ENCODE assay signal across 9 cellular contexts in genomic region chr17:8186446-8186786, GRCh38. TPM values are rescaled to one million over a fixed set of nuclear protein-coding genes. Genes with fewer than 3 reads are reported as not detected.
DNase-seq lines count a peak whose midpoint lies in the region; ATAC-seq and TF ChIP-seq lines count a peak whose summit lies in the region.
"Had no signal": no experiment of that assay in that cellular context is flagged by ENCODE, and none has a peak within 500 bp of the region (broad histone marks: within the 10 kb centered on the region; RNA-seq: fewer than 3 reads in every experiment).

No MANE protein-coding gene starts in this region.

- H3K4me3 ChIP-seq in CD4-positive, CD25-positive, alpha-beta regulatory T cell (ENCODE audit: low read depth, low read length) = peak overlapping the region; percentile 91
- H3K4me3 ChIP-seq in HUES48 (ENCODE audit: low read depth, low read length) = peak overlapping the region; percentile 87
- peak overlapping the region; percentile 88 for H3K4me3 ChIP-seq in effector memory CD4-positive, alpha-beta T cell (ENCODE audit: insufficient read depth, low read depth, low read length, poor library complexity, severe bottlenecking)
- H3K4me3 ChIP-seq in neutrophil (ENCODE audit: low read depth in 1 of 2, low read length in 1 of 2) = peak overlapping the region; percentile 53 to 58

- peaks cover 4 to 23% (median 16%) of the 10 kb centered on the region in 4 donors for H3K4me1 Mint-ChIP-seq in CD4-positive, CD25-positive, alpha-beta regulatory T cell

- no peaks in the 10 kb centered on the region for H3K36me3 ChIP-seq in CD4-positive, CD25-positive, alpha-beta regulatory T cell (ENCODE audit: control insufficient read depth, insufficient read depth, low read length)
- H3K36me3 ChIP-seq in HUES48 (ENCODE audit: control insufficient read depth, insufficient read depth, low read length) = no peaks in the 10 kb centered on the region
- H3K36me3 ChIP-seq in effector memory CD4-positive, alpha-beta T cell (ENCODE audit: control insufficient read depth, insufficient read depth, low read length) = no peaks in the 10 kb centered on the region
- H3K36me3 ChIP-seq in neutrophil = no peaks in the 10 kb centered on the region

- ATAC-seq in CD4-positive, CD25-positive, alpha-beta regulatory T cell (ENCODE audit: low read depth in 2 of 2) = no peak
- ATAC-seq in HG02623 (IDR thresholded peaks at IDR 0.05; ENCODE audit: unreplicated experiment) (no peak), GM21576 (IDR thresholded peaks at IDR 0.05; ENCODE audit: unreplicated experiment) (no peak)

- no peak overlapping the region for H3K27ac Mint-ChIP-seq in CD4-positive, CD25-positive, alpha-beta regulatory T cell
- H3K27ac Mint-ChIP-seq: activated naive CD8-positive, alpha-beta T cell treated with anti-CD3 and anti-CD28 coated beads, Interleukin-2, amount 50 U/mL, for 24 hours had no signal

- H3K4me3 Mint-ChIP-seq in CD4-positive, CD25-positive, alpha-beta regulatory T cell = no peak overlapping the region
- H3K4me3 Mint-ChIP-seq: activated naive CD8-positive, alpha-beta T cell treated with anti-CD3 and anti-CD28 coated beads, Interleukin-2, amount 50 U/mL, for 24 hours had no signal

- H3K9ac ChIP-seq in HUES48 (ENCODE audit: low read depth, low read length) = peak overlapping the region; percentile 13; the same call in 1 of the 2 replicates

- H3K27ac ChIP-seq in CD4-positive, CD25-positive, alpha-beta regulatory T cell (ENCODE audit: insufficient read depth, low read length, poor library complexity, severe bottlenecking) = peak overlapping the region; percentile 89
- H3K27ac ChIP-seq in HUES48 (ENCODE audit: low read depth, low read length) (peak overlapping the region; percentile 44), neutrophil (peak overlapping the region; percentile 95)
- peak overlapping the region; percentile 87 for H3K27ac ChIP-seq in effector memory CD4-positive, alpha-beta T cell (ENCODE audit: insufficient read depth, low read length, poor library complexity, severe bottlenecking)

- H3K9me3 ChIP-seq in CD4-positive, CD25-positive, alpha-beta regulatory T cell (ENCODE audit: control insufficient read depth in 2 of 2, low read length in 2 of 2) = no peaks in the 10 kb centered on the region
- H3K9me3 ChIP-seq in HUES48 (ENCODE audit: control insufficient read depth, insufficient read depth, low read length) = no peaks in the 10 kb centered on the region
- H3K9me3 ChIP-seq in effector memory CD4-positive, alpha-beta T cell (ENCODE audit: control insufficient read depth, low read length) = no peaks in the 10 kb centered on the region
- H3K9me3 ChIP-seq in neutrophil = no peaks in the 10 kb centered on the region

- H3K27me3 Mint-ChIP-seq in CD4-positive, CD25-positive, alpha-beta regulatory T cell = peaks cover 16% of the 10 kb centered on the region
- H3K27me3 Mint-ChIP-seq: activated naive CD8-positive, alpha-beta T cell treated with anti-CD3 and anti-CD28 coated beads, Interleukin-2, amount 50 U/mL, for 24 hours had no signal

- no peaks in the 10 kb centered on the region for H3K9me3 Mint-ChIP-seq in CD4-positive, CD25-positive, alpha-beta regulatory T cell
- H3K9me3 Mint-ChIP-seq: activated naive CD8-positive, alpha-beta T cell treated with anti-CD3 and anti-CD28 coated beads, Interleukin-2, amount 50 U/mL, for 24 hours had no signal

- no peaks in the 10 kb centered on the region for H3K36me3 Mint-ChIP-seq in CD4-positive, CD25-positive, alpha-beta regulatory T cell

- H3K4me1 ChIP-seq in CD4-positive, CD25-positive, alpha-beta regulatory T cell (ENCODE audit: control insufficient read depth, insufficient read depth, low read length, poor library complexity, severe bottlenecking) = peaks cover 31% of the 10 kb centered on the region
- H3K4me1 ChIP-seq in HUES48 (ENCODE audit: control insufficient read depth, insufficient read depth, low read length) (peaks cover 8% of the 10 kb centered on the region), neutrophil (ENCODE audit: control insufficient read depth in 1 of 2, insufficient read depth in 1 of 2, low read depth in 1 of 2, low read length in 1 of 2) (peaks cover 52 to 56% of the 10 kb centered on the region in 2 experiments)
- peaks cover 23% of the 10 kb centered on the region for H3K4me1 ChIP-seq in effector memory CD4-positive, alpha-beta T cell (ENCODE audit: control insufficient read depth, insufficient read depth, low read length, poor library complexity, severe bottlenecking)

- DNase-seq in CD4-positive, CD25-positive, alpha-beta regulatory T cell = no peak
- no peak for DNase-seq in effector memory CD4-positive, alpha-beta T cell
- no peak for DNase-seq in activated naive CD4-positive, alpha-beta T cell treated with anti-CD3 and anti-CD28 coated beads, Interleukin-2, amount 50 U/mL, for 16 hours
- DNase-seq in SW480 (ENCODE audit: low spot score) = no peak

- TF ChIP-seq CTCF in neutrophil (IDR thresholded peaks at IDR 0.05) = no peak

- H3K27me3 ChIP-seq in CD4-positive, CD25-positive, alpha-beta regulatory T cell (ENCODE audit: control insufficient read depth, insufficient read depth, low read length) = no peaks in the 10 kb centered on the region
- H3K27me3 ChIP-seq in HUES48 (ENCODE audit: control insufficient read depth, insufficient read depth, low read length) (peaks cover 13% of the 10 kb centered on the region), neutrophil (peaks cover 21% of the 10 kb centered on the region)
- H3K27me3 ChIP-seq in effector memory CD4-positive, alpha-beta T cell (replicated peaks; ENCODE audit: control insufficient read depth, insufficient read depth, low read length, poor library complexity, severe bottlenecking) = no peaks in the 10 kb centered on the region

RNA-seq across cellular contexts. Expression of gene BORCS6, which starts 3.6 kb away (rescaled TPM):
- total RNA-seq in CD4-positive, CD25-positive, alpha-beta regulatory T cell = 10.1 TPM
- polyA plus RNA-seq in CD4-positive, CD25-positive, alpha-beta regulatory T cell = 10 to 100 TPM; 23.6 to 29.9 (median 25.4) TPM

RNA-seq across cellular contexts. Expression of gene TMEM107, which starts 10.2 kb away (rescaled TPM):
- 27.3 TPM for total RNA-seq in CD4-positive, CD25-positive, alpha-beta regulatory T cell
- 10 to 100 TPM; 20.6 to 38.9 (median 29.9) TPM for polyA plus RNA-seq in CD4-positive, CD25-positive, alpha-beta regulatory T cell

RNA-seq across cellular contexts. Expression of gene VAMP2, which starts 23.7 kb away (rescaled TPM):
- 205 TPM for total RNA-seq in CD4-positive, CD25-positive, alpha-beta regulatory T cell
- 10 to 100 TPM; 42.7 to 60.4 (median 59.3) TPM for polyA plus RNA-seq in CD4-positive, CD25-positive, alpha-beta regulatory T cell

RNA-seq across cellular contexts. Expression of gene AURKB, which starts 24.0 kb away (rescaled TPM):
- total RNA-seq in CD4-positive, CD25-positive, alpha-beta regulatory T cell = 3.7 TPM
- 1 to 10 TPM; 1.5 to 5.3 (median 3.4) TPM for polyA plus RNA-seq in CD4-positive, CD25-positive, alpha-beta regulatory T cell

RNA-seq across cellular contexts. Expression of gene PER1, which starts 34.2 kb away (rescaled TPM):
- total RNA-seq in CD4-positive, CD25-positive, alpha-beta regulatory T cell = 1,740 TPM
- polyA plus RNA-seq in CD4-positive, CD25-positive, alpha-beta regulatory T cell = 1 to 10 TPM; 4.8 to 7.7 (median 6.2) TPM

Comparison
In these comparisons a context has a peak if more than half of its experiments do, and no peak if none do; other contexts are left out.
1. H3K27ac ChIP-seq: peak in every context shown above with its lines; median percentile 95 in neutrophil; 89 in CD4-positive, CD25-positive, alpha-beta regulatory T cell; 87 in effector memory CD4-positive, alpha-beta T cell; 44 in HUES48.